Comparison of ENCODE assay signal across 16 cellular contexts in the genomic region with DNA sequence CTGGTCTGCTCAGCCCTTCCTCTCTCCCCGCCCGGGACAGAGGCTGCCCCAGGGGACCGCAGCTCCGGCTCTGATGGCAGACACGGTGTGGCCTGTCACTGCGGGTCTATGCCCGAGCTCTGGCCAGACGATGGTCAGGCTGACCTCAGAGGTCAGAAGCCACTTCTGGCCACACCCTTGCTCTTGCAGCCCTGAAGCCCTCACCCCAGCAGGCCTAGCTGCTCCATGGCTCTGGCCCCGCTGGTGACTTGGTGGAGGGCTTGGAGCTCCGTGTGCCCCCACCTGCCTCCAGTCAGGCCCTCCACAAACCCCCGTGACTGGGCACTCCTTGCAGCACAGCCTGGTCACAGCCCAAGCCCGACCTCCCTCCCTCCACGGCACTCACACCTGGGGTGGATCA. TPM values are rescaled to one million over a fixed set of nuclear protein-coding genes. Genes with fewer than 3 reads are reported as not detected.
DNase-seq lines count a peak whose midpoint lies in the region; ATAC-seq, FAIRE-seq and TF ChIP-seq lines count a peak whose summit lies in the region.
"Had no signal": no experiment of that assay in that cellular context is flagged by ENCODE, and none has a peak within 500 bp of the region (broad histone marks: within the 10 kb centered on the region; RNA-seq: fewer than 3 reads in every experiment).

No MANE protein-coding gene starts in this region.

- ATAC-seq in HepG2 (peak; percentile 7; the same call in 2 of the 3 replicates), right lobe of liver (no peak), pancreas (no peak), HG02938 (IDR thresholded peaks at IDR 0.05; ENCODE audit: unreplicated experiment) (no peak)

- no peak overlapping the region for H3K9ac ChIP-seq in HepG2 (ENCODE audit: insufficient read depth, low read depth, low read length)
- H3K9ac ChIP-seq: BLaER1 had no signal

- TF ChIP-seq POLR2A in HepG2 (IDR thresholded peaks at IDR 0.05; ENCODE audit: insufficient read depth in 1 of 2, low read depth in 2 of 2, low read length in 2 of 2) = no peak
- no peak for TF ChIP-seq POLR2A in right lobe of liver (IDR thresholded peaks at IDR 0.05)

- H3K27ac Mint-ChIP-seq in neural crest cell (ENCODE audit: unreplicated experiment) = peak overlapping the region; percentile 62
- H3K27ac Mint-ChIP-seq: CD8-positive, alpha-beta memory T cell had no signal

- DNase-seq in HepG2 (ENCODE audit: low spot score) = no peak
- DNase-seq in right lobe of liver = no peak
- no peak for DNase-seq in neural crest cell (ENCODE audit: low read depth, low spot score)
- DNase-seq in tibial artery = no peak
- DNase-seq in pancreas = no peak
- DNase-seq in NCI-H1930 (lab: John Stamatoyannopoulos, UW) = no peak
- DNase-seq: 8988T; AML-193; CD8-positive, alpha-beta memory T cell; DMS53; GF-D8; HCEC 1CT had no signal

- no peaks in the 10 kb centered on the region for H4K20me1 ChIP-seq in HepG2 (ENCODE audit: insufficient read depth, low read length)
- H4K20me1 ChIP-seq: BLaER1 had no signal

- TF ChIP-seq CTCF in HepG2 (CRISPR knock-in tag; IDR thresholded peaks at IDR 0.05) (no peak), right lobe of liver (IDR thresholded peaks at IDR 0.05) (no peak), neural crest cell (conservative IDR thresholded peaks at IDR 0.05) (no peak), tibial artery (IDR thresholded peaks at IDR 0.05) (no peak), pancreas (IDR thresholded peaks at IDR 0.05) (no peak)

- no TSS peak for BruUV-seq in HepG2 (replicated peaks; lab: Mats Ljungman, UMichigan)

- intact Hi-C loops in HepG2 (cut with micrococcal nuclease; ENCODE audit: unreplicated experiment) = loop anchor here (10.0 kb wide), 1 partner anchor 58 kb away; no protein-coding TSS in a partner anchor
- intact Hi-C loops in right lobe of liver (cut with DNase I) = no loop called here
- intact Hi-C loops in tibial artery (cut with DNase I; ENCODE audit: low total_unique reads) = no loop called here
- intact Hi-C loops in pancreas (cut with DNase I) = no loop called here

- in situ Hi-C loops in HepG2 (cut with HindIII; ENCODE audit: extremely low pct_ligation_motif_present, low pct_unique_long_range_greater_than_20kb) = no loop called here

- H3K9me3 Mint-ChIP-seq in neural crest cell = no peaks in the 10 kb centered on the region

- TF ChIP-seq EP300 in HepG2 (IDR thresholded peaks at IDR 0.05; ENCODE audit: low read depth in 2 of 2, low read length in 2 of 2) (no peak), HepG2 (CRISPR knock-in tag; IDR thresholded peaks at IDR 0.05; ENCODE audit: borderline replicate concordance) (no peak)

- peak overlapping the region; percentile 19 for H3K4me3 Mint-ChIP-seq in neural crest cell
- H3K4me3 Mint-ChIP-seq: CD8-positive, alpha-beta memory T cell had no signal

- H3K36me3 Mint-ChIP-seq in neural crest cell (ENCODE audit: low read depth) = no peaks in the 10 kb centered on the region
- H3K36me3 Mint-ChIP-seq: CD8-positive, alpha-beta memory T cell had no signal

- H3K4me1 Mint-ChIP-seq in neural crest cell = peaks cover 46% of the 10 kb centered on the region
- H3K4me1 Mint-ChIP-seq: CD8-positive, alpha-beta memory T cell had no signal

- no peak overlapping the region for H3K4me2 ChIP-seq in HepG2 (ENCODE audit: low read depth, low read length)
- H3K4me2 ChIP-seq: BLaER1 had no signal

- H3K4me1 ChIP-seq in HepG2 (ENCODE audit: insufficient read depth, low read length) (peaks cover 55% of the 10 kb centered on the region), right lobe of liver (peaks cover 0 to 5% (median 0%) of the 10 kb centered on the region in 4 donors), tibial artery (peaks cover 0 to 100% (median 96%) of the 10 kb centered on the region in 4 donors), pancreas (peaks cover 0 to 10% (median 4%) of the 10 kb centered on the region in 3 donors)
- H3K4me1 ChIP-seq: BLaER1 had no signal

- H3K36me3 ChIP-seq in HepG2 (replicated peaks in 1 of 2; ENCODE audit: control insufficient read depth in 1 of 2, insufficient read depth in 2 of 2, low read length in 2 of 2) (no peaks in the 10 kb centered on the region), right lobe of liver (no peaks in the 10 kb centered on the region), tibial artery (no peaks in the 10 kb centered on the region), pancreas (no peaks in the 10 kb centered on the region)
- H3K36me3 ChIP-seq: BLaER1 had no signal

- FAIRE-seq in HepG2 (lab: Jason Lieb, UNC) (no peak), pancreas (lab: Jason Lieb, UNC) (no peak)
- FAIRE-seq: GM19239 had no signal

- CTCF ChIA-PET in HepG2 (lab: Yijun Ruan, JAX; ENCODE audit: low intra/inter-chr PET ratio, low total read pairs) = no interaction called here

- no peaks in the 10 kb centered on the region; a peak in 2 of 5 replicates for H3K27me3 ChIP-seq in HepG2 (ENCODE audit: control insufficient read depth in 1 of 2, insufficient read depth in 2 of 2, low read length in 2 of 2)
- no peaks in the 10 kb centered on the region for H3K27me3 ChIP-seq in right lobe of liver
- H3K27me3 ChIP-seq in tibial artery = no peaks in the 10 kb centered on the region
- no peaks in the 10 kb centered on the region for H3K27me3 ChIP-seq in pancreas

- no peak for TF ChIP-seq RAD21 in HepG2 (CRISPR knock-in tag; IDR thresholded peaks at IDR 0.05)

- H3K4me3 ChIP-seq in HepG2 (replicated peaks in 1 of 3; ENCODE audit: insufficient read depth in 1 of 3, low read depth in 2 of 3, low read length in 3 of 3) = no peak overlapping the region; a peak in 1 of 6 replicates
- H3K4me3 ChIP-seq in right lobe of liver = no peak overlapping the region
- peak overlapping the region in 1 of 2 donors; percentile 1 for H3K4me3 ChIP-seq in tibial artery
- H3K4me3 ChIP-seq in pancreas = no peak overlapping the region
- H3K4me3 ChIP-seq: BLaER1 had no signal

- POLR2A ChIA-PET in HepG2 (lab: Yijun Ruan, JAX) = no interaction called here

- 0% methylated on average over 1 of the region's 13 CpGs for WGBS in HepG2 (ENCODE audit: low lambda C conversion rate)
- WGBS in right lobe of liver (ENCODE audit: insufficient coverage, low coverage, low lambda C conversion rate, missing lambda C conversion rate) = 100% methylated on average over 1 of the region's 13 CpGs
- WGBS in pancreas, 2 donors = 80 to 81% methylated on average over 13 of the region's 13 CpGs

- no peaks in the 10 kb centered on the region for H3K79me2 ChIP-seq in HepG2 (ENCODE audit: insufficient read depth, low read length)

- no peaks in the 10 kb centered on the region for H3K9me3 ChIP-seq in HepG2 (ENCODE audit: low read length)
- H3K9me3 ChIP-seq in right lobe of liver = no peaks in the 10 kb centered on the region
- no peaks in the 10 kb centered on the region for H3K9me3 ChIP-seq in tibial artery
- H3K9me3 ChIP-seq in pancreas = no peaks in the 10 kb centered on the region
- H3K9me3 ChIP-seq: BLaER1 had no signal

- no peak overlapping the region for H3K27ac ChIP-seq in HepG2 (ENCODE audit: extremely low read length, insufficient read depth, low read length)
- H3K27ac ChIP-seq in right lobe of liver = no peak overlapping the region
- peak overlapping the region; percentile 69 to 81 for H3K27ac ChIP-seq in tibial artery
- no peak overlapping the region for H3K27ac ChIP-seq in pancreas
- H3K27ac ChIP-seq: BLaER1 had no signal

- no peak overlapping the region for H2AFZ ChIP-seq in HepG2 (ENCODE audit: low read length)

- peaks cover 2% of the 10 kb centered on the region for H3K27me3 Mint-ChIP-seq in neural crest cell (ENCODE audit: low read depth)
- H3K27me3 Mint-ChIP-seq: CD8-positive, alpha-beta memory T cell had no signal

TF ChIP-seq in HepG2, 621 proteins besides CTCF, POLR2A, EP300 and RAD21 (continues in another document):
- TF ChIP-seq GABPB1 (CRISPR knock-in tag; IDR thresholded peaks at IDR 0.05) (0 out of 2 replicates have a peak, but pooled peaks have one; percentile 13), HNF4A (CRISPR knock-in tag; IDR thresholded peaks at IDR 0.05) (0 out of 2 replicates have a peak, but pooled peaks have one; percentile 10), ZNF550 (CRISPR knock-in tag; IDR thresholded peaks at IDR 0.05; ENCODE audit: borderline replicate concordance) (no peak), NR2F6 (IDR thresholded peaks at IDR 0.05) (peak; percentile 24; the same call in 1 of the 2 replicates), NR2F6 (CRISPR knock-in tag; IDR thresholded peaks at IDR 0.05) (no peak)

RNA-seq across cellular contexts. Expression of a gene that starts 47.6 kb away (rescaled TPM):
- total RNA-seq in HepG2 (2016; rRNA removed; fragmentation: Illumina TruSeq; extraction: Trizol) = 0.13 and 0.15 TPM in 2 replicates
- total RNA-seq in HepG2 (2016; cell fraction: cytosol; rRNA removed; fragmentation: Illumina TruSeq; extraction: Trizol; ENCODE audit: low read depth) = under 0.01 and 0.35 TPM in 2 replicates
- 0.21 and 0.24 TPM in 2 replicates for total RNA-seq in HepG2 (2016; cell fraction: insoluble cytoplasmic fraction; rRNA removed; fragmentation: Illumina TruSeq; extraction: Trizol)
- total RNA-seq in HepG2 (2016; cell fraction: membrane; rRNA removed; fragmentation: Illumina TruSeq; extraction: Trizol) = 0.19 and 0.24 TPM in 2 replicates
- total RNA-seq in HepG2 (2016; cell fraction: nucleus; rRNA removed; fragmentation: Illumina TruSeq; extraction: Trizol) = 0.12 and 1.1 TPM in 2 replicates
- polyA plus RNA-seq in HepG2 (2011; rRNA removed) = 0.81 and 1.5 TPM in 2 replicates
- polyA plus RNA-seq in HepG2 (2011; cell fraction: cytosol; rRNA removed) = 0.96 and 1.0 TPM in 2 replicates
- polyA plus RNA-seq in HepG2 (2011; cell fraction: nucleus; rRNA removed) = 5.9 and 6.8 TPM in 2 replicates
- 1.7 and 1.8 TPM in 2 replicates for polyA plus RNA-seq in HepG2 (2012)
- polyA plus RNA-seq in HepG2 (2016; cell fraction: cytosol; fragmentation: Illumina TruSeq; extraction: Trizol; ENCODE audit: low read depth) = not detected in 2 replicates
- 0.15 and 0.46 TPM in 2 replicates for polyA plus RNA-seq in HepG2 (2016; cell fraction: insoluble cytoplasmic fraction; fragmentation: Illumina TruSeq; extraction: Trizol; ENCODE audit: low read depth)
- polyA plus RNA-seq in HepG2 (2016; cell fraction: membrane; fragmentation: Illumina TruSeq; extraction: Trizol; ENCODE audit: low read depth) = 0.13 TPM in 1 of 2 replicates, not detected in the other
- polyA plus RNA-seq in HepG2 (2016; cell fraction: nucleus; fragmentation: Illumina TruSeq; extraction: Trizol; ENCODE audit: insufficient read depth, low read depth) = 0.34 and 0.47 TPM in 2 replicates
- 0.40 TPM in 1 of 2 replicates, not detected in the other for polyA minus RNA-seq in HepG2 (2011; rRNA and poly(A)+ RNA removed; ENCODE audit: low replicate concordance)
- 0.79 and 1.1 TPM in 2 replicates for polyA minus RNA-seq in HepG2 (2011; cell fraction: cytosol; rRNA and poly(A)+ RNA removed)
- polyA minus RNA-seq in HepG2 (2011; cell fraction: nucleus; rRNA and poly(A)+ RNA removed) = 2.1 and 2.4 TPM in 2 replicates
- total RNA-seq in right lobe of liver = under 1 TPM; 0.06 to 0.75 (median 0.28) TPM
- 11.7 and 13.2 TPM in 2 replicates for total RNA-seq in neural crest cell
- total RNA-seq in pancreas = 10 to 100 TPM; 10.7 to 19.1 (median 14.9) TPM
- 10 to 100 TPM in 1 of 2 donors, 1 to 10 TPM in 1; 6.6 to 19.2 TPM for polyA plus RNA-seq in pancreas
- total RNA-seq: CD8-positive, alpha-beta memory T cell; HT1080 had no signal
- polyA plus RNA-seq: CD8-positive, alpha-beta memory T cell had no signal

Comparison
In these comparisons a context has a peak if more than half of its experiments do, and no peak if none do; other contexts are left out.
1. H3K27ac ChIP-seq: peak in tibial artery (2 of 2); none in HepG2 (single experiment), right lobe of liver (0 of 3) and pancreas (0 of 4).